2 cellular contexts compared by ENCODE assay signal in genomic region chr17:57968456-57968855, GRCh38.
TF ChIP-seq lines count a peak whose summit lies in the region.

No MANE protein-coding gene starts in this region.

TF ChIP-seq in SK-N-SH treated with all-trans-retinoic acid at 6 μM for 48 hours, 23 proteins besides CTCF, POLR2A, EP300 and RAD21:
- no peak for TF ChIP-seq CREB5 (CRISPR knock-in tag; IDR thresholded peaks at IDR 0.05; ENCODE audit: low read depth)
- TF ChIP-seq ESRRG (CRISPR knock-in tag; IDR thresholded peaks at IDR 0.05), result no peak
- no peak for TF ChIP-seq CSRNP3 (CRISPR knock-in tag; IDR thresholded peaks at IDR 0.05)
- no peak for TF ChIP-seq PATZ1 (CRISPR knock-in tag; IDR thresholded peaks at IDR 0.05; ENCODE audit: borderline replicate concordance)

TF ChIP-seq in SK-N-SH, 30 proteins besides CTCF, POLR2A, EP300 and RAD21 (continued from another document):
- TF ChIP-seq PBX3 (IDR thresholded peaks at IDR 0.05), result no peak
- TF ChIP-seq TCF12 (IDR thresholded peaks at IDR 0.05), result no peak
- TF ChIP-seq CHD2 (IDR thresholded peaks at IDR 0.05; ENCODE audit: low read length, partially characterized antibody), result no peak
- no peak for TF ChIP-seq YY1 (IDR thresholded peaks at IDR 0.05; ENCODE audit: low read depth)
- TF ChIP-seq NFIC (IDR thresholded peaks at IDR 0.05; ENCODE audit: borderline replicate concordance), result no peak
TF ChIP-seq in SK-N-SH: peak in this region for 0.
